ENCODE assay signal across 10 cellular contexts in genomic region chr2:263022-263738, GRCh38. TPM values are rescaled to one million over a fixed set of nuclear protein-coding genes. Genes with fewer than 3 reads are reported as not detected.
DNase-seq lines count a peak whose midpoint lies in the region; ATAC-seq and TF ChIP-seq lines count a peak whose summit lies in the region.
"Had no signal": no experiment of that assay in that cellular context is flagged by ENCODE, and none has a peak within 500 bp of the region (broad histone marks: within the 10 kb centered on the region; RNA-seq: fewer than 3 reads in every experiment).

No MANE protein-coding gene starts in this region.

- ATAC-seq in GM21528 (IDR thresholded peaks at IDR 0.05; ENCODE audit: low FRiP score, unreplicated experiment), result no peak

- H3K36me3 ChIP-seq in GM06990 (ENCODE audit: control insufficient read depth, insufficient read depth, low read length), result no peaks in the 10 kb centered on the region

- H3K4me1 Mint-ChIP-seq in glutamatergic neuron (ENCODE audit: low read depth, unreplicated experiment), result peaks cover 25% of the 10 kb centered on the region

- peaks cover 4% of the 10 kb centered on the region for H3K36me3 Mint-ChIP-seq in glutamatergic neuron (ENCODE audit: unreplicated experiment)

- H3K4me3 ChIP-seq in GM06990 (replicated peaks; ENCODE audit: low read depth, low read length) (peak overlapping the region; percentile 97), retinal pigment epithelial cell (ENCODE audit: low read length) (peak overlapping the region; percentile 74)

- no peak overlapping the region for H3K27ac Mint-ChIP-seq in glutamatergic neuron (ENCODE audit: unreplicated experiment)

- H3K9me3 Mint-ChIP-seq in glutamatergic neuron (ENCODE audit: unreplicated experiment), result peaks cover 9% of the 10 kb centered on the region

- peaks cover 10% of the 10 kb centered on the region for H3K27me3 Mint-ChIP-seq in glutamatergic neuron (ENCODE audit: unreplicated experiment)

- H3K27me3 ChIP-seq in GM06990 (replicated peaks; ENCODE audit: control insufficient read depth, insufficient read depth, low read length), result no peaks in the 10 kb centered on the region

- peak overlapping the region; percentile 95 for H3K27ac ChIP-seq in VCaP

- TF ChIP-seq CTCF in GM06990 (IDR thresholded peaks at IDR 0.05; ENCODE audit: insufficient read depth, low read length, poor library complexity, severe bottlenecking) (no peak), VCaP (conservative IDR thresholded peaks at IDR 0.05) (no peak), glutamatergic neuron (IDR thresholded peaks at IDR 0.05; ENCODE audit: partially characterized antibody, unreplicated experiment) (no peak), retinal pigment epithelial cell (conservative IDR thresholded peaks at IDR 0.05; ENCODE audit: low read depth, low read length) (no peak)

- H3K4me3 Mint-ChIP-seq in glutamatergic neuron (ENCODE audit: unreplicated experiment), result peak overlapping the region; percentile 78

- DNase-seq in GM06990 (ENCODE audit: extremely low read depth, insufficient read length) (no peak), glutamatergic neuron (no peak), retinal pigment epithelial cell (ENCODE audit: low read depth) (no peak), NOMO-1 (lab: John Stamatoyannopoulos, UW; ENCODE audit: unreplicated experiment in 2 of 2) (no peak), COR-L47 (lab: John Stamatoyannopoulos, UW) (no peak), NCI-H526 (lab: John Stamatoyannopoulos, UW) (no peak)

RNA-seq across cellular contexts. Expression of gene SH3YL1, which starts 0.7 kb away (rescaled TPM):
- 21.4 TPM for total RNA-seq in glutamatergic neuron (ENCODE audit: unreplicated experiment)

RNA-seq across cellular contexts. Expression of gene ACP1, which starts 1.6 kb away (rescaled TPM):
- total RNA-seq in glutamatergic neuron (ENCODE audit: unreplicated experiment), result 86.1 TPM

RNA-seq across cellular contexts. Expression of gene ALKAL2, which starts 24.7 kb away (rescaled TPM):
- total RNA-seq in glutamatergic neuron (ENCODE audit: unreplicated experiment), result 1.0 TPM
- total RNA-seq: dermis microvascular lymphatic vessel endothelial cell, temporal lobe had no signal
